ENCODE assay signal across 19 cellular contexts in genomic region chr9:130627896-130628792, GRCh38. TPM values are rescaled to one million over a fixed set of nuclear protein-coding genes. Genes with fewer than 3 reads are reported as not detected.
"Had no signal": no experiment of that assay in that cellular context is flagged by ENCODE, and none has a peak within 500 bp of the region (broad histone marks: within the 10 kb centered on the region; RNA-seq: fewer than 3 reads in every experiment).

No MANE protein-coding gene starts in this region.

- H3K27me3 ChIP-seq: breast epithelium, hepatocyte, neutrophil, thyroid gland had no signal

- H3K27me3 Mint-ChIP-seq: activated B cell treated with CpG ODN at 0.5 μM for 24 hours; activated CD8-positive, alpha-beta T cell treated with anti-CD3 and anti-CD28 coated beads for 36 hours; naive thymus-derived CD4-positive, alpha-beta T cell; T-cell had no signal

- H3K27ac Mint-ChIP-seq: activated B cell treated with CpG ODN at 0.5 μM for 24 hours; activated CD8-positive, alpha-beta T cell treated with anti-CD3 and anti-CD28 coated beads for 36 hours; T-cell had no signal

- H3K4me1 Mint-ChIP-seq: activated B cell treated with CpG ODN at 0.5 μM for 24 hours; naive thymus-derived CD4-positive, alpha-beta T cell; T-cell had no signal

- H3K4me3 Mint-ChIP-seq: activated B cell treated with CpG ODN at 0.5 μM for 24 hours; activated CD8-positive, alpha-beta T cell treated with anti-CD3 and anti-CD28 coated beads for 36 hours; activated T-cell treated with anti-CD3 and anti-CD28 coated beads, Interleukin-2, amount 50 U/mL, for 4 hours; naive thymus-derived CD4-positive, alpha-beta T cell; T-cell had no signal

- H3K4me3 ChIP-seq: breast epithelium, hepatocyte, thyroid gland had no signal

- DNase-seq: activated B cell treated with CpG ODN at 0.5 μM for 24 hours; activated CD4-positive, alpha-beta T cell treated with anti-CD3 and anti-CD28 coated beads for 4 hours; activated CD8-positive, alpha-beta T cell treated with anti-CD3 and anti-CD28 coated beads for 36 hours; activated naive CD4-positive, alpha-beta T cell treated with anti-CD3 and anti-CD28 coated beads, Interleukin-2, amount 50 U/mL, for 16 hours; activated T-cell treated with anti-CD3 and anti-CD28 coated beads, Interleukin-2, amount 50 U/mL, for 4 hours; dermis blood vessel endothelial cell; effector memory CD4-positive, alpha-beta T cell; foreskin fibroblast; left cardiac atrium; mesenchymal stem cell; naive thymus-derived CD4-positive, alpha-beta T cell; T-cell; thyroid gland had no signal

- H3K9me3 Mint-ChIP-seq: activated B cell treated with CpG ODN at 0.5 μM for 24 hours; activated CD8-positive, alpha-beta T cell treated with anti-CD3 and anti-CD28 coated beads for 36 hours; activated T-cell treated with anti-CD3 and anti-CD28 coated beads, Interleukin-2, amount 50 U/mL, for 4 hours; naive thymus-derived CD4-positive, alpha-beta T cell; T-cell had no signal

RNA-seq across cellular contexts. Expression of gene PRDM12, which starts 36.2 kb away (rescaled TPM):
- total RNA-seq: activated B cell treated with CpG ODN at 0.5 μM for 24 hours; aorta; breast epithelium; dermis blood vessel endothelial cell; glomerular endothelial cell; hepatocyte; left cardiac atrium; naive thymus-derived CD4-positive, alpha-beta T cell; renal cortical epithelial cell; thyroid gland had no signal
